ENCODE assay signal across 15 cellular contexts in genomic region chr13:97946951-97947588, GRCh38. TPM values are rescaled to one million over a fixed set of nuclear protein-coding genes. Genes with fewer than 3 reads are reported as not detected.
DNase-seq lines count a peak whose midpoint lies in the region; ATAC-seq and TF ChIP-seq lines count a peak whose summit lies in the region.
"Had no signal": no experiment of that assay in that cellular context is flagged by ENCODE, and none has a peak within 500 bp of the region (broad histone marks: within the 10 kb centered on the region; RNA-seq: fewer than 3 reads in every experiment).

No MANE protein-coding gene starts in this region.

- H3K27ac ChIP-seq in A673 (ENCODE audit: low read depth, low read length, poor library complexity, severe bottlenecking), result peak overlapping the region; percentile 99
- no peak overlapping the region for H3K27ac ChIP-seq in endodermal cell (ENCODE audit: low read depth, low read length)
- H3K27ac ChIP-seq: left lung, upper lobe of right lung had no signal

- intact Hi-C loops in A673 (cut with micrococcal nuclease; ENCODE audit: unreplicated experiment), result loop anchor here (1.0 to 10.0 kb wide), 3 partner anchors 30 to 512 kb away; partner anchors contain the start of gene RAP2A

- TF ChIP-seq CTCF in A673 (conservative IDR thresholded peaks at IDR 0.05; ENCODE audit: low read depth, low read length) (no peak), endodermal cell (conservative IDR thresholded peaks at IDR 0.05) (no peak)

- POLR2A ChIA-PET in A673 (lab: Charles Lee; ENCODE audit: low non-redundant PET), result interaction anchor here (0.6 kb wide), 1 partner anchor 491 kb away, joined by 3 read pairs; no protein-coding TSS in a partner anchor

- no TSS peak for BruUV-seq in A673 (replicated peaks; lab: Mats Ljungman, UMichigan)

- H3K4me1 ChIP-seq in A673 (ENCODE audit: insufficient read depth, low read length, poor library complexity, severe bottlenecking), result peaks cover 58% of the 10 kb centered on the region
- H3K4me1 ChIP-seq in endodermal cell (ENCODE audit: control insufficient read depth, insufficient read depth, low read length), result no peaks in the 10 kb centered on the region
- H3K4me1 ChIP-seq: left lung, upper lobe of right lung had no signal

- CTCF ChIA-PET in A673 (lab: Charles Lee), result no interaction called here

- peaks cover 1% of the 10 kb centered on the region for H3K27me3 Mint-ChIP-seq in endodermal cell (ENCODE audit: insufficient read depth)

- H3K4me3 Mint-ChIP-seq in endodermal cell, result no peak overlapping the region
- H3K4me3 Mint-ChIP-seq: T-helper 2 cell treated with Interferon-gamma antibody and Interleukin-4, amounts not matched to agents 5 μg/mL and 100 μg/mL, for 36 hours had no signal

- no peak overlapping the region for H3K27ac Mint-ChIP-seq in endodermal cell
- H3K27ac Mint-ChIP-seq: T-helper 2 cell treated with Interferon-gamma antibody and Interleukin-4, amounts not matched to agents 5 μg/mL and 100 μg/mL, for 36 hours had no signal

- no peak overlapping the region for H3K9ac ChIP-seq in endodermal cell (ENCODE audit: extremely low read depth, low read length, poor library complexity, severe bottlenecking)

- H3K9me3 Mint-ChIP-seq in endodermal cell, result peaks cover 14% of the 10 kb centered on the region

- H3K4me3 ChIP-seq in A673 (ENCODE audit: low read depth, low read length, poor library complexity, severe bottlenecking) (no peak overlapping the region), endodermal cell (ENCODE audit: low read length) (no peak overlapping the region)
- H3K4me3 ChIP-seq: left lung, upper lobe of right lung had no signal

- no peaks in the 10 kb centered on the region for H3K27me3 ChIP-seq in A673 (replicated peaks; ENCODE audit: insufficient read depth, low read depth, low read length, poor library complexity)
- H3K27me3 ChIP-seq in endodermal cell (ENCODE audit: control insufficient read depth, insufficient read depth, low read length, poor library complexity, severe bottlenecking), result no peaks in the 10 kb centered on the region
- H3K27me3 ChIP-seq: left lung, upper lobe of right lung had no signal

- H3K4me1 Mint-ChIP-seq in endodermal cell, result no peaks in the 10 kb centered on the region

- H3K9me3 ChIP-seq in A673 (ENCODE audit: low read depth, low read length, poor library complexity, severe bottlenecking), result peaks cover 17% of the 10 kb centered on the region
- H3K9me3 ChIP-seq in endodermal cell (ENCODE audit: control insufficient read depth, low read length), result no peaks in the 10 kb centered on the region
- H3K9me3 ChIP-seq: upper lobe of right lung had no signal

- no peaks in the 10 kb centered on the region for H3K36me3 Mint-ChIP-seq in endodermal cell (ENCODE audit: low read depth)

- WGBS in endodermal cell (ENCODE audit: insufficient coverage in 1 of 2, insufficient read length in 1 of 2), 2 experiments, result 91 to 100% methylated on average over 3 of the region's 3 CpGs

- H3K36me3 ChIP-seq in A673 (ENCODE audit: insufficient read depth, low read length, poor library complexity, severe bottlenecking) (no peaks in the 10 kb centered on the region), endodermal cell (ENCODE audit: control insufficient read depth, insufficient read depth, low read length) (no peaks in the 10 kb centered on the region)
- H3K36me3 ChIP-seq: left lung, upper lobe of right lung had no signal

- ATAC-seq in GM18909 (IDR thresholded peaks at IDR 0.05; ENCODE audit: poor library complexity, unreplicated experiment) (no peak), HG02678 (IDR thresholded peaks at IDR 0.05; ENCODE audit: unreplicated experiment) (no peak)
- ATAC-seq: left lung, upper lobe of right lung had no signal

- DNase-seq in A673 (ENCODE audit: low spot score) (peak; percentile 96), HS-5 (ENCODE audit: low read depth) (peak; percentile 57), astrocyte of the hippocampus (ENCODE audit: low read depth, low spot score) (peak; percentile 75), iris pigment epithelial cell (ENCODE audit: low read depth) (peak; percentile 95), endodermal cell (no peak), DMS53 (lab: John Stamatoyannopoulos, UW) (no peak)
- DNase-seq: activated CD4-positive, alpha-beta T cell treated with anti-CD3 and anti-CD28 coated beads, Interleukin-2, amount 50 U/mL, for 48 hours; activated gamma-delta T cell treated with Interleukin-2 at 50 U/mL for 16 hours; glutamatergic neuron; Karpas-422; left lung; upper lobe of right lung had no signal

RNA-seq across cellular contexts. Expression of gene IPO5, which starts 6.4 kb away (rescaled TPM):
- total RNA-seq in A673 (2021) (573 and 626 TPM in 2 replicates), endodermal cell (100 to 1,000 TPM; 259 to 280 TPM)
- polyA plus RNA-seq in endodermal cell (2013, experiment 1 of 2), result 262 TPM
- polyA plus RNA-seq in endodermal cell (2013, experiment 2 of 2), result 238 TPM

Comparison
In these comparisons a context has a peak if more than half of its experiments do, and no peak if none do; other contexts are left out.
1. DNase-seq: peak in A673 (single experiment), HS-5 (single experiment), astrocyte of the hippocampus (single experiment) and iris pigment epithelial cell (single experiment); none in endodermal cell (single experiment) and DMS53 (single experiment).